8 cellular contexts compared by ENCODE assay signal in the genomic region with DNA sequence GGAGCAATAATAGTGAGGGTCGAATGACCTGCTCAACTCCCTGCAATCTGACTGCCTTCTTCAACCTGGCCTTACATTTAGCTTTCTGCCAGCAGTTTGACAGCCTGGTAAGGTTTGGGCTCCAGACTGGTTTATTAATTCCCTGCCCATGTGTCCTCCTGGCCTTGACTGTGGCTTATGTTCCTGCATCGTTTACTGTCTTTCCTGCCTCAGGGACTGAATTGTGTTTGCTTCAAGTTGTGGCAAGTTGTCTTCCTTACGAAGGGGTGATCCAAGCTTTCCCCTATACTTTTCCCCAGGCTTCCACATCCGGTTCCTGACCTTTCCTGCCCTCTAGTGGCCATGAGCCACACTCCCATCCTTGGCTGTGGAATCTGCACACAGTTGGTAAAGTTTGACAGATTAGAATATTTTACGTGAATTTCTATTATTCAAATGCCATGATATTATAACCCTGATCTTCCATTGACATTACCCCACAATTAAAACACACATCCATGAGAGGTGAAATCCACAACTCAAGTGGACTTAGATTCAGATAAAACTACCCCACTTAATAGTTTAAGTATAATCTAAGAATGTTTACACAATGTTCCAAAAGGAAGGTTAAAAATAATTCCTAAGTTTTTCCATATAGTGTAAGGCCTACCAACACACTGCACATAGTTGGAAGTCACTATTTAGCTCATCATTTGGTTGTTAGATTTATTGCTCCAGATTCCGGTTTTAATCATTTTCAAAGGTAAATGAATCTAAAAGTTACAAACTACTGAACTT.
A peak's percentile ranks its signal among the peaks of the same experiment; 100 is the strongest.
DNase-seq lines count a peak whose midpoint lies in the region; ATAC-seq and TF ChIP-seq lines count a peak whose summit lies in the region.

No MANE protein-coding gene starts in this region.

- no peaks in the 10 kb centered on the region for H3K79me2 ChIP-seq in mesendoderm (ENCODE audit: control insufficient read depth, insufficient read depth, low read length)

- no peaks in the 10 kb centered on the region for H3K27me3 ChIP-seq in H7 (ENCODE audit: control insufficient read depth, insufficient read depth, low read length)
- no peaks in the 10 kb centered on the region for H3K27me3 ChIP-seq in NT2/D1 (ENCODE audit: insufficient read depth, insufficient read length)
- no peaks in the 10 kb centered on the region for H3K27me3 ChIP-seq in endodermal cell (ENCODE audit: control insufficient read depth, insufficient read depth, low read length, poor library complexity, severe bottlenecking)
- no peaks in the 10 kb centered on the region for H3K27me3 ChIP-seq in mesendoderm (ENCODE audit: insufficient read depth, low read length, poor library complexity)

- no peak overlapping the region for H3K4me3 Mint-ChIP-seq in endodermal cell

- H3K36me3 ChIP-seq in H7 (replicated peaks; ENCODE audit: control insufficient read depth, insufficient read depth, low read length) (no peaks in the 10 kb centered on the region), NT2/D1 (ENCODE audit: insufficient read depth, insufficient read length, low read length) (no peaks in the 10 kb centered on the region), endodermal cell (ENCODE audit: control insufficient read depth, insufficient read depth, low read length) (no peaks in the 10 kb centered on the region), mesendoderm (ENCODE audit: control insufficient read depth, insufficient read depth, low read length) (no peaks in the 10 kb centered on the region)

- H3K9ac ChIP-seq in NT2/D1 (ENCODE audit: insufficient read length, low read depth): no peak overlapping the region
- no peak overlapping the region for H3K9ac ChIP-seq in endodermal cell (ENCODE audit: extremely low read depth, low read length, poor library complexity, severe bottlenecking)
- peak overlapping the region; percentile 56 for H3K9ac ChIP-seq in mesendoderm (ENCODE audit: low read length)

- WGBS in endodermal cell (ENCODE audit: insufficient coverage in 1 of 2, insufficient read length in 1 of 2), 2 experiments: 48 to 81% methylated on average over 2 to 6 of the region's 6 CpGs
- WGBS in mesendoderm (ENCODE audit: extremely low coverage, insufficient coverage, low lambda C conversion rate): no CpG with 5 or more reads among the region's 6 CpGs

- H3K27ac Mint-ChIP-seq in endodermal cell: peak overlapping the region; percentile 31

- H2AK5ac ChIP-seq in mesendoderm (ENCODE audit: low read length): no peak overlapping the region

- TF ChIP-seq CTCF in endodermal cell (conservative IDR thresholded peaks at IDR 0.05): peak; percentile 97

- H3K36me3 Mint-ChIP-seq in endodermal cell (ENCODE audit: low read depth): no peaks in the 10 kb centered on the region

- no peak overlapping the region for H3K23ac ChIP-seq in mesendoderm (ENCODE audit: low read length)

- peak overlapping the region; percentile 26 for H3K4ac ChIP-seq in mesendoderm (ENCODE audit: low read depth, low read length)

- H3K9me3 ChIP-seq in NT2/D1 (ENCODE audit: insufficient read depth, low read length) (no peaks in the 10 kb centered on the region), endodermal cell (ENCODE audit: control insufficient read depth, low read length) (no peaks in the 10 kb centered on the region)

- H3K79me1 ChIP-seq in mesendoderm (ENCODE audit: low read length): no peaks in the 10 kb centered on the region

- H3K4me1 Mint-ChIP-seq in endodermal cell: peaks cover 5% of the 10 kb centered on the region

- H3K4me2 ChIP-seq in mesendoderm (ENCODE audit: low read length): no peak overlapping the region

- H3K27me3 Mint-ChIP-seq in endodermal cell (ENCODE audit: insufficient read depth): no peaks in the 10 kb centered on the region

- peak; percentile 27 for DNase-seq in COLO668 (lab: John Stamatoyannopoulos, UW; ENCODE audit: unreplicated experiment)
- DNase-seq in H7: peak; percentile 66
- peak; percentile 16 for DNase-seq in NT2/D1 (ENCODE audit: low read depth, low spot score)
- DNase-seq in endodermal cell: peak; percentile 84
- DNase-seq in mesendoderm: peak; percentile 77
- DNase-seq in activated T-cell treated with anti-CD3 and anti-CD28 coated beads for 4 hours: no peak

- no peak overlapping the region for H2BK15ac ChIP-seq in mesendoderm (replicated peaks; ENCODE audit: low read depth)

- H3K4me3 ChIP-seq in H7 (ENCODE audit: insufficient read depth, low read depth, low read length) (no peak overlapping the region), NT2/D1 (ENCODE audit: insufficient read length, low read depth) (no peak overlapping the region), endodermal cell (ENCODE audit: low read length) (no peak overlapping the region), mesendoderm (ENCODE audit: low read length) (no peak overlapping the region)

- H3K27ac ChIP-seq in endodermal cell (ENCODE audit: low read depth, low read length): no peak overlapping the region
- no peak overlapping the region for H3K27ac ChIP-seq in mesendoderm (ENCODE audit: low read depth, low read length)

- H3K4me1 ChIP-seq in NT2/D1 (ENCODE audit: insufficient read depth, insufficient read length) (peaks cover 3% of the 10 kb centered on the region), endodermal cell (ENCODE audit: control insufficient read depth, insufficient read depth, low read length) (no peaks in the 10 kb centered on the region), mesendoderm (ENCODE audit: control insufficient read depth, low read depth, low read length) (peaks cover 3% of the 10 kb centered on the region)

- no peak overlapping the region for H4K8ac ChIP-seq in mesendoderm (ENCODE audit: low read depth, low read length)

- ATAC-seq in HG02571 (IDR thresholded peaks at IDR 0.05; ENCODE audit: unreplicated experiment) (no peak), GM19328 (IDR thresholded peaks at IDR 0.05; ENCODE audit: unreplicated experiment) (no peak)

- H2BK120ac ChIP-seq in mesendoderm (ENCODE audit: low read depth, low read length): no peak overlapping the region

- peak overlapping the region; percentile 75 for H4K5ac ChIP-seq in mesendoderm (ENCODE audit: low read length)

- H3K18ac ChIP-seq in mesendoderm (ENCODE audit: low read length): no peak overlapping the region

- H3K9me3 Mint-ChIP-seq in endodermal cell: no peaks in the 10 kb centered on the region

- peak overlapping the region; percentile 81 for H3K56ac ChIP-seq in mesendoderm (ENCODE audit: low read length)

- H2BK5ac ChIP-seq in mesendoderm (ENCODE audit: low read length): no peak overlapping the region
